31 cellular contexts compared by ENCODE assay signal in genomic region chr2:219875036-219875435, GRCh38.
"Had no signal": no experiment of that assay in that cellular context is flagged by ENCODE, and none has a peak within 500 bp of the region (broad histone marks: within the 10 kb centered on the region; RNA-seq: fewer than 3 reads in every experiment).

No MANE protein-coding gene starts in this region.

- H3K36me3 ChIP-seq: neural progenitor cell, ovary, right lobe of liver, sigmoid colon, spleen, suprapubic skin, tibial artery, transverse colon, upper lobe of right lung, uterus had no signal

- H3K9me3 Mint-ChIP-seq: natural killer cell; nephron; stimulated activated memory B cell treated with anti-CD40 and anti-IgM and Interleukin-4, amounts not matched to agents 10 μg/mL and 1 μg/mL and 100 μg/mL, for 72 hours; stimulated activated naive CD8-positive, alpha-beta T cell treated with anti-CD3 and anti-CD28 coated beads, Interleukin-15, amount 100 ng/mL, for 72 hours had no signal

- H3K36me3 Mint-ChIP-seq: naive thymus-derived CD4-positive, alpha-beta T cell; natural killer cell; neural progenitor cell; stimulated activated memory B cell treated with anti-CD40 and anti-IgM and Interleukin-4, amounts not matched to agents 10 μg/mL and 1 μg/mL and 100 μg/mL, for 72 hours had no signal

- H3K79me2 ChIP-seq: parathyroid adenoma had no signal

- H3K4me1 ChIP-seq: parathyroid adenoma, psoas muscle, right lobe of liver, sigmoid colon, spleen, suprapubic skin, testis, tibial artery, transverse colon, upper lobe of right lung, uterus had no signal

- H3K27me3 Mint-ChIP-seq: stimulated activated memory B cell treated with anti-CD40 and anti-IgM and Interleukin-4, amounts not matched to agents 10 μg/mL and 1 μg/mL and 100 μg/mL, for 72 hours; stimulated activated naive CD8-positive, alpha-beta T cell treated with anti-CD3 and anti-CD28 coated beads, Interleukin-15, amount 100 ng/mL, for 72 hours had no signal

- H2AFZ ChIP-seq: neural progenitor cell, parathyroid adenoma had no signal

- H3K27ac Mint-ChIP-seq: naive thymus-derived CD4-positive, alpha-beta T cell; natural killer cell; nephron; progenitor cell of endocrine pancreas; stimulated activated memory B cell treated with anti-CD40 and anti-IgM and Interleukin-4, amounts not matched to agents 10 μg/mL and 1 μg/mL and 100 μg/mL, for 72 hours; stimulated activated naive CD8-positive, alpha-beta T cell treated with anti-CD3 and anti-CD28 coated beads, Interleukin-15, amount 100 ng/mL, for 72 hours had no signal

- H3K4me3 Mint-ChIP-seq: naive thymus-derived CD4-positive, alpha-beta T cell; natural killer cell; nephron; neural progenitor cell; stimulated activated memory B cell treated with anti-CD40 and anti-IgM and Interleukin-4, amounts not matched to agents 10 μg/mL and 1 μg/mL and 100 μg/mL, for 72 hours; stimulated activated naive CD8-positive, alpha-beta T cell treated with anti-CD3 and anti-CD28 coated beads, Interleukin-15, amount 100 ng/mL, for 72 hours had no signal

- H3K27me3 ChIP-seq: neural progenitor cell, ovary, right lobe of liver, sigmoid colon, spleen, testis, tibial artery, transverse colon, upper lobe of right lung, uterus had no signal

- FAIRE-seq: small intestine had no signal

- H3K9ac ChIP-seq: neural progenitor cell, parathyroid adenoma had no signal

- H3K4me1 Mint-ChIP-seq: naive thymus-derived CD4-positive, alpha-beta T cell; natural killer cell; stimulated activated memory B cell treated with anti-CD40 and anti-IgM and Interleukin-4, amounts not matched to agents 10 μg/mL and 1 μg/mL and 100 μg/mL, for 72 hours; stimulated activated naive CD8-positive, alpha-beta T cell treated with anti-CD3 and anti-CD28 coated beads, Interleukin-15, amount 100 ng/mL, for 72 hours had no signal

- H3K9me3 ChIP-seq: ovary, psoas muscle, right lobe of liver, sigmoid colon, spleen, suprapubic skin, testis, tibial artery, transverse colon, upper lobe of right lung, uterus had no signal

- H3K4me2 ChIP-seq: neural progenitor cell had no signal

- DNase-seq: naive thymus-derived CD4-positive, alpha-beta T cell; natural killer cell; occipital lobe; ovary; posterior cingulate gyrus; psoas muscle; right cardiac atrium; right lobe of liver; sigmoid colon; small intestine; spleen; stimulated activated CD4-positive, alpha-beta T cell treated with anti-CD3 and anti-CD28 coated beads, Interleukin-12 subunit alpha, Interleukin-12 subunit beta, amount 100 ng/mL, for 4 hours; stimulated activated CD4-positive, alpha-beta T cell treated with anti-CD3 and anti-CD28 coated beads, Interleukin-1b, Interleukin-23, amount 100 ng/mL, for 48 hours; stimulated activated CD4-positive, alpha-beta T cell treated with anti-CD3 and anti-CD28 coated beads, Interleukin-4, amount 100 ng/mL, for 1 hour; stimulated activated CD4-positive, alpha-beta T cell treated with anti-CD3 and anti-CD28 coated beads, Interleukin-4, amount 100 ng/mL, for 4 hours; stimulated activated CD8-positive, alpha-beta memory T cell treated with anti-CD3 and anti-CD28 coated beads, Interleukin-4, amount 100 ng/mL, for 48 hours; stimulated activated naive CD4-positive, alpha-beta T cell; stimulated activated naive CD8-positive, alpha-beta T cell treated with anti-CD3 and anti-CD28 coated beads, Interleukin-15, amount 100 ng/mL, for 72 hours; stimulated activated naive CD8-positive, alpha-beta T cell treated with anti-CD3 and anti-CD28 coated beads, Interleukin-15, Interleukin-2, amounts not matched to agents 100 U/mL and 50 U/mL, for 24 hours; substantia nigra; testis; tibial artery; transverse colon; upper lobe of right lung; uterus had no signal

- H3K4me3 ChIP-seq: neural progenitor cell, ovary, psoas muscle, right lobe of liver, sigmoid colon, spleen, suprapubic skin, testis, tibial artery, transverse colon, upper lobe of right lung, uterus had no signal

- H3K27ac ChIP-seq: neural progenitor cell, ovary, parathyroid adenoma, psoas muscle, right lobe of liver, sigmoid colon, spleen, suprapubic skin, testis, tibial artery, transverse colon, upper lobe of right lung, uterus had no signal
